Comparison of ENCODE assay signal across 30 cellular contexts in the genomic region with DNA sequence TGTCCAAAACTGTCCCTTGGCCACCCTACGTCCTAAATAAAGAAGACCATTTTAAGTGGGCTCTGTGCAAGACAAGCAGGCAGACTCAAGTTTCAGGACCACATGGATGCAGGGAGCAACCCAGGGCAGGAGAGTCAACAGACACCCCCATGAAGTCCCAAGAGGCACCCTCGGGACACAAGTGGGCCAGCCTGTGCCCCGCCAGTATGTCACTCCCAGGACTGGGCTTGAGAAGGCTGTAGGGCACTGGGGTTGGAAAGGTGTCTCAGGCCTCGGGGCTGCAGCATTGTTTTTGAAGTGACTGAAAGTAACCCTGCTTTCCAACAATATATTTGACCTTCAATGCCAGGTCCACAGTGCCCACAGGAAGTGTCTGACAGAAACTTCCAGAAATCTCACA.
"Had no signal": no experiment of that assay in that cellular context is flagged by ENCODE, and none has a peak within 500 bp of the region (broad histone marks: within the 10 kb centered on the region; RNA-seq: fewer than 3 reads in every experiment).

No MANE protein-coding gene starts in this region.

- H3K4me3 ChIP-seq: ovary, psoas muscle, right lobe of liver, stomach, thoracic aorta, thyroid gland, tibial nerve, upper lobe of right lung, uterus had no signal

- H3K27me3 ChIP-seq: neutrophil, ovary, right lobe of liver, stomach, thyroid gland, tibial nerve, upper lobe of right lung, uterus had no signal

- H3K27ac ChIP-seq: neutrophil, ovary, parathyroid adenoma, psoas muscle, right lobe of liver, stomach, thoracic aorta, thyroid gland, tibial nerve, upper lobe of right lung, uterus had no signal

- H3K9me3 Mint-ChIP-seq: natural killer cell treated with Interleukin-12 subunit alpha and Interleukin-12 subunit beta and Interleukin-15 and Interleukin-18, amount 100 ng/mL, for 72 hours; stimulated activated effector memory CD8-positive, alpha-beta T cell treated with anti-CD3 and anti-CD28 coated beads, Interleukin-12 subunit alpha, Interleukin-12 subunit beta, amount 100 ng/mL, for 72 hours; stimulated activated naive B cell treated with anti-CD40 and anti-IgM and Interleukin-4, amounts not matched to agents 10 μg/mL and 1 μg/mL and 100 μg/mL, for 72 hours; stimulated activated naive CD8-positive, alpha-beta T cell treated with anti-CD3 and anti-CD28 coated beads, Interleukin-15, Interleukin-2, amounts not matched to agents 100 ng/mL and 50 ng/mL, for 24 hours had no signal

- H3K9me3 ChIP-seq: neutrophil, ovary, psoas muscle, right lobe of liver, stomach, thoracic aorta, thyroid gland, tibial nerve, upper lobe of right lung, uterus had no signal

- H3K4me1 ChIP-seq: uterus had no signal

- H2AFZ ChIP-seq: parathyroid adenoma had no signal

- H3K4me3 Mint-ChIP-seq: naive thymus-derived CD8-positive, alpha-beta T cell; natural killer cell treated with Interleukin-12 subunit alpha and Interleukin-12 subunit beta and Interleukin-15 and Interleukin-18, amount 100 ng/mL, for 72 hours; nephron progenitor cell; neural crest cell; stimulated activated effector memory CD8-positive, alpha-beta T cell treated with anti-CD3 and anti-CD28 coated beads, Interleukin-12 subunit alpha, Interleukin-12 subunit beta, amount 100 ng/mL, for 72 hours; stimulated activated naive B cell treated with anti-CD40 and anti-IgM and Interleukin-4, amounts not matched to agents 10 μg/mL and 1 μg/mL and 100 μg/mL, for 72 hours; stimulated activated naive CD8-positive, alpha-beta T cell treated with anti-CD3 and anti-CD28 coated beads, Interleukin-15, Interleukin-2, amounts not matched to agents 100 ng/mL and 50 ng/mL, for 24 hours; type B pancreatic cell had no signal

- H3K36me3 Mint-ChIP-seq: naive thymus-derived CD8-positive, alpha-beta T cell; natural killer cell treated with Interleukin-12 subunit alpha and Interleukin-12 subunit beta and Interleukin-15 and Interleukin-18, amount 100 ng/mL, for 72 hours; stimulated activated effector memory CD8-positive, alpha-beta T cell treated with anti-CD3 and anti-CD28 coated beads, Interleukin-12 subunit alpha, Interleukin-12 subunit beta, amount 100 ng/mL, for 72 hours had no signal

- DNase-seq: naive B cell; naive thymus-derived CD8-positive, alpha-beta T cell; nephron progenitor cell; nucleus accumbens; posterior cingulate gyrus; psoas muscle; right cardiac atrium; right lobe of liver; small intestine; stimulated activated CD4-positive, alpha-beta T cell treated with anti-CD3 and anti-CD28 coated beads, Interleukin-15, amount 100 ng/mL, for 24 hours; stimulated activated CD4-positive, alpha-beta T cell treated with anti-CD3 and anti-CD28 coated beads, Interleukin-2, amount 100 ng/mL, for 24 hours; stimulated activated CD4-positive, alpha-beta T cell treated with anti-CD3 and anti-CD28 coated beads, Interleukin-2, amount 100 ng/mL, for 48 hours; stimulated activated CD4-positive, alpha-beta T cell treated with anti-CD3 and anti-CD28 coated beads, Interleukin-4, amount 100 ng/mL, for 24 hours; stimulated activated naive B cell treated with anti-CD40 and anti-IgM and Interleukin-4, amounts not matched to agents 10 μg/mL and 1 μg/mL and 100 μg/mL, for 72 hours; stimulated activated naive CD4-positive, alpha-beta T cell treated with Interleukin-2 at 50 U/mL for 16 hours; stomach; thyroid gland; upper lobe of right lung; uterus had no signal

- H3K27me3 Mint-ChIP-seq: naive B cell; natural killer cell treated with Interleukin-12 subunit alpha and Interleukin-12 subunit beta and Interleukin-15 and Interleukin-18, amount 100 ng/mL, for 72 hours; progenitor cell of endocrine pancreas; stimulated activated naive B cell treated with anti-CD40 and anti-IgM and Interleukin-4, amounts not matched to agents 10 μg/mL and 1 μg/mL and 100 μg/mL, for 72 hours; stimulated activated naive CD8-positive, alpha-beta T cell treated with anti-CD3 and anti-CD28 coated beads, Interleukin-15, Interleukin-2, amounts not matched to agents 100 ng/mL and 50 ng/mL, for 24 hours; type B pancreatic cell had no signal

- H3K9ac ChIP-seq: parathyroid adenoma had no signal

- H3K27ac Mint-ChIP-seq: naive B cell; naive thymus-derived CD8-positive, alpha-beta T cell; natural killer cell treated with Interleukin-12 subunit alpha and Interleukin-12 subunit beta and Interleukin-15 and Interleukin-18, amount 100 ng/mL, for 72 hours; nephron progenitor cell; progenitor cell of endocrine pancreas; stimulated activated effector memory CD8-positive, alpha-beta T cell treated with anti-CD3 and anti-CD28 coated beads, Interleukin-12 subunit alpha, Interleukin-12 subunit beta, amount 100 ng/mL, for 72 hours; stimulated activated naive B cell treated with anti-CD40 and anti-IgM and Interleukin-4, amounts not matched to agents 10 μg/mL and 1 μg/mL and 100 μg/mL, for 72 hours; stimulated activated naive CD8-positive, alpha-beta T cell treated with anti-CD3 and anti-CD28 coated beads, Interleukin-15, Interleukin-2, amounts not matched to agents 100 ng/mL and 50 ng/mL, for 24 hours; type B pancreatic cell had no signal

- H3K36me3 ChIP-seq: neutrophil, ovary, thyroid gland, uterus had no signal

- H3K4me1 Mint-ChIP-seq: nephron progenitor cell; stimulated activated effector memory CD8-positive, alpha-beta T cell treated with anti-CD3 and anti-CD28 coated beads, Interleukin-12 subunit alpha, Interleukin-12 subunit beta, amount 100 ng/mL, for 72 hours; stimulated activated naive B cell treated with anti-CD40 and anti-IgM and Interleukin-4, amounts not matched to agents 10 μg/mL and 1 μg/mL and 100 μg/mL, for 72 hours had no signal
